ENCODE assay signal across 8 cellular contexts in genomic region chr4:159016527-159017137, GRCh38.
DNase-seq lines count a peak whose midpoint lies in the region; ATAC-seq and TF ChIP-seq lines count a peak whose summit lies in the region.

No MANE protein-coding gene starts in this region.

- no peaks in the 10 kb centered on the region for H4K20me1 ChIP-seq in MM.1S (ENCODE audit: insufficient read depth, low read length)

- H3K36me3 ChIP-seq in MM.1S (replicated peaks; ENCODE audit: insufficient read depth, low read length), result no peaks in the 10 kb centered on the region

- POLR2A ChIA-PET in GM10248 (lab: Yijun Ruan, JAX), result no interaction called here

- H3K4me3 ChIP-seq in MM.1S (ENCODE audit: low read length), result no peak overlapping the region

- TF ChIP-seq CTCF in GM10248 (IDR thresholded peaks at IDR 0.05; ENCODE audit: control extremely low read depth, extremely low read depth, low read depth, missing control alignments) (peak; percentile 46), MM.1S (IDR thresholded peaks at IDR 0.05; ENCODE audit: low read length) (peak; percentile 45)

- DNase-seq in GM10248 (ENCODE audit: extremely low spot score), result peak; percentile 62
- peak; percentile 60 for DNase-seq in MM.1S
- peak; percentile 57 for DNase-seq in iris pigment epithelial cell (ENCODE audit: low read depth)
- DNase-seq in amniotic stem cell (lab: John Stamatoyannopoulos, UW), result no peak
- no peak for DNase-seq in LoVo (ENCODE audit: low spot score)
- no peak for DNase-seq in Right ventricle myocardium superior
- no peak for DNase-seq in HCEC 1CT

- intact Hi-C loops in Right ventricle myocardium superior (cut with DNase I), result no loop called here

- ATAC-seq in GM21528 (IDR thresholded peaks at IDR 0.05; ENCODE audit: low FRiP score, unreplicated experiment) (peak; percentile 60), Right ventricle myocardium superior (ENCODE audit: poor library complexity) (no peak)

- H3K4me2 ChIP-seq in MM.1S (ENCODE audit: low read depth, low read length), result peak overlapping the region; percentile 32

- peaks cover 9% of the 10 kb centered on the region for H3K4me1 ChIP-seq in MM.1S (ENCODE audit: low read length)

- no peaks in the 10 kb centered on the region for H3K9me2 ChIP-seq in MM.1S (replicated peaks; ENCODE audit: insufficient read depth, low read length)

- H3K79me2 ChIP-seq in MM.1S (ENCODE audit: low read length), result no peaks in the 10 kb centered on the region

- H3K9ac ChIP-seq in MM.1S (ENCODE audit: low read length), result no peak overlapping the region

- H3F3A ChIP-seq in MM.1S (ENCODE audit: insufficient read depth, low read length), result no peaks in the 10 kb centered on the region

- H3K27me3 ChIP-seq in MM.1S (replicated peaks; ENCODE audit: insufficient read depth, low read length), result no peaks in the 10 kb centered on the region

- H3K27ac ChIP-seq in MM.1S (ENCODE audit: low read length), result no peak overlapping the region

- H3K9me3 ChIP-seq in MM.1S (replicated peaks; ENCODE audit: insufficient read depth, low read length), result no peaks in the 10 kb centered on the region

- no peak overlapping the region for H2AFZ ChIP-seq in MM.1S (ENCODE audit: low read length)

- CTCF ChIA-PET in GM10248 (lab: Yijun Ruan, JAX), result interaction anchor here (0.8 to 4.1 kb wide), 13 partner anchors 10 to 169 kb away, joined by 3 to 17 read pairs (median 4); no protein-coding TSS in a partner anchor

Comparison
In these comparisons a context has a peak if more than half of its experiments do, and no peak if none do; other contexts are left out.
1. DNase-seq: peak in GM10248 (single experiment), MM.1S (single experiment) and iris pigment epithelial cell (single experiment); none in amniotic stem cell (single experiment), LoVo (single experiment), Right ventricle myocardium superior (single experiment) and HCEC 1CT (single experiment).